14 cellular contexts compared by ENCODE assay signal in the genomic region with DNA sequence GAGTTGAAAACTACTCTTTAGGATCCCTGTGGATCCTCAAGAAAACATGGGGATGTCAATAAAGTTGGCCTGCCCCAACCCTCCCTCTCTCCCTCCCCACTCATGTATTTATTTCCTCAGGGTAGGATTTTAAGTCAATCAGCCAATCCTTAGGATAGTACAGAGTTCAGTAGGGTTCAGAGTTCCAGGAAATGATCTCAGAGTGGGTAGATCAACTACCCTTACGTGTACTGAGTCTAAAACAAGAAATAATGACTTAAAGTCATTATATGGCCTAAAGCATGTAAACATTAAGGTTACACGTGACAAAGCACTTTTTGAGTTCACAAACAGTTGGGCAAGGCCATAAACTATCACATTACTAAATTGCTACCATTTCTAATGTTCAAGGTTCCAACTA. TPM values are rescaled to one million over a fixed set of nuclear protein-coding genes. Genes with fewer than 3 reads are reported as not detected.
DNase-seq lines count a peak whose midpoint lies in the region; ATAC-seq and TF ChIP-seq lines count a peak whose summit lies in the region.
"Had no signal": no experiment of that assay in that cellular context is flagged by ENCODE, and none has a peak within 500 bp of the region (broad histone marks: within the 10 kb centered on the region; RNA-seq: fewer than 3 reads in every experiment).

No MANE protein-coding gene starts in this region.

- no peaks in the 10 kb centered on the region for H3K9me3 Mint-ChIP-seq in osteocyte (ENCODE audit: unreplicated experiment)

- no peaks in the 10 kb centered on the region for H3K27me3 ChIP-seq in thymus (ENCODE audit: control insufficient read depth, insufficient read depth)
- H3K27me3 ChIP-seq: BE2C had no signal

- H3K36me3 ChIP-seq in HEK293 (ENCODE audit: control insufficient read depth in 2 of 2, insufficient read depth in 1 of 2, low read length in 2 of 2), result no peaks in the 10 kb centered on the region
- H3K36me3 ChIP-seq in SK-N-MC (ENCODE audit: insufficient read depth, low read length), result no peaks in the 10 kb centered on the region
- no peaks in the 10 kb centered on the region for H3K36me3 ChIP-seq in thymus (ENCODE audit: control insufficient read depth, insufficient read depth)
- H3K36me3 ChIP-seq: BE2C had no signal

- no peak overlapping the region for H3K4me3 ChIP-seq in HEK293 (ENCODE audit: low read depth, low read length)
- H3K4me3 ChIP-seq in SK-N-MC, result no peak overlapping the region
- H3K4me3 ChIP-seq in thymus (ENCODE audit: low read length), result peak overlapping the region; percentile 29

- no peak overlapping the region for H3K27ac ChIP-seq in HEK293 (ENCODE audit: extremely low read depth, low read depth, low read length)
- H3K27ac ChIP-seq in SK-N-MC, result peak overlapping the region; percentile 74
- H3K27ac ChIP-seq in thymus (ENCODE audit: low read depth), result peak overlapping the region; percentile 57
- no peak overlapping the region for H3K27ac ChIP-seq in substantia nigra (ENCODE audit: low read depth, low read length, poor library complexity, severe bottlenecking)

- H3K4me1 ChIP-seq in HEK293 (ENCODE audit: control insufficient read depth, insufficient read depth, low read length), result peaks cover 4% of the 10 kb centered on the region
- H3K4me1 ChIP-seq in thymus (ENCODE audit: control insufficient read depth, insufficient read depth, low read length), result peaks cover 40% of the 10 kb centered on the region

- peaks cover 14% of the 10 kb centered on the region for H3K4me1 Mint-ChIP-seq in osteocyte (ENCODE audit: unreplicated experiment)

- no peaks in the 10 kb centered on the region for H3K9me3 ChIP-seq in HEK293 (ENCODE audit: control insufficient read depth, insufficient read depth, low read depth, low read length)
- no peaks in the 10 kb centered on the region for H3K9me3 ChIP-seq in SK-N-MC (ENCODE audit: low read depth, low read length)
- H3K9me3 ChIP-seq in thymus (ENCODE audit: control insufficient read depth), result no peaks in the 10 kb centered on the region
- H3K9me3 ChIP-seq: BE2C had no signal

- TF ChIP-seq CTCF in HEK293 (tag by site-specific recombination; IDR thresholded peaks at IDR 0.05) (no peak), osteocyte (IDR thresholded peaks at IDR 0.05) (no peak)

- no peaks in the 10 kb centered on the region for H3K27me3 Mint-ChIP-seq in osteocyte (ENCODE audit: unreplicated experiment)

- CTCF ChIA-PET in HEK293 (lab: Yijun Ruan, JAX), result interaction anchor here (0.6 to 1.1 kb wide), 3 partner anchors 9 to 1241 kb away, joined by 3 to 4 read pairs (median 3); no protein-coding TSS in a partner anchor

- 49% methylated on average over 2 of the region's 2 CpGs for whole genome bisulfite sequencing in thymus

- H3K36me3 Mint-ChIP-seq in osteocyte (ENCODE audit: unreplicated experiment), result no peaks in the 10 kb centered on the region

- H3K4me3 Mint-ChIP-seq in osteocyte (ENCODE audit: unreplicated experiment), result no peak overlapping the region

- H3K27ac Mint-ChIP-seq in osteocyte (ENCODE audit: unreplicated experiment), result no peak overlapping the region

- POLR2A ChIA-PET in HEK293 (lab: Yijun Ruan, JAX), result no interaction called here

- DNase-seq in SK-N-MC (ENCODE audit: low read depth, low spot score), result no peak
- no peak for DNase-seq in left colon
- DNase-seq in substantia nigra (lab: John Stamatoyannopoulos, UW), result no peak
- no peak for DNase-seq in osteocyte (ENCODE audit: extremely low spot score, unreplicated experiment)
- DNase-seq: BE2C, DMS79, KG1, NCI-H1105 treated with DMSO at 0.1 percent for 48 hours, NCI-H1694 treated with DMSO at 0.1 percent for 48 hours, NCI-H2081 treated with DMSO at 0.1 percent for 48 hours, Right ventricle myocardium superior had no signal

- peak; percentile 88 for ATAC-seq in left colon
- ATAC-seq in HG03039 (IDR thresholded peaks at IDR 0.05; ENCODE audit: unreplicated experiment), result no peak

- no peak overlapping the region for H3K9ac ChIP-seq in SK-N-MC (ENCODE audit: insufficient read length)

- intact Hi-C loops in left colon (cut with DNase I, micrococcal nuclease), result no loop called here

TF ChIP-seq in HEK293, 187 proteins besides CTCF, POLR2A, EP300 and RAD21:
- TF ChIP-seq PRDM6 (tag by site-specific recombination; IDR thresholded peaks at IDR 0.05) (peak; percentile 69), ZNF48 (tag by site-specific recombination; IDR thresholded peaks at IDR 0.05) (no peak), SETDB1 (IDR thresholded peaks at IDR 0.05; ENCODE audit: insufficient read length, low read length) (peak; percentile 79), ZBTB17 (tag by site-specific recombination; IDR thresholded peaks at IDR 0.05) (peak; percentile 66), ZNF555 (tag by site-specific recombination; conservative IDR thresholded peaks at IDR 0.05) (no peak), SP2 (tag by site-specific recombination; IDR thresholded peaks at IDR 0.05) (0 out of 2 replicates have a peak, but pooled peaks have one; percentile 5), ZNF223 (tag by site-specific recombination; IDR thresholded peaks at IDR 0.05) (no peak), MZF1 (tag by site-specific recombination; IDR thresholded peaks at IDR 0.05; ENCODE audit: borderline replicate concordance) (peak; percentile 66; the same call in 1 of the 2 replicates), TRIM28 (IDR thresholded peaks at IDR 0.05; ENCODE audit: borderline replicate concordance, low read length) (peak; percentile 76; the same call in 1 of the 2 replicates)
- TF ChIP-seq, protein P1, sequence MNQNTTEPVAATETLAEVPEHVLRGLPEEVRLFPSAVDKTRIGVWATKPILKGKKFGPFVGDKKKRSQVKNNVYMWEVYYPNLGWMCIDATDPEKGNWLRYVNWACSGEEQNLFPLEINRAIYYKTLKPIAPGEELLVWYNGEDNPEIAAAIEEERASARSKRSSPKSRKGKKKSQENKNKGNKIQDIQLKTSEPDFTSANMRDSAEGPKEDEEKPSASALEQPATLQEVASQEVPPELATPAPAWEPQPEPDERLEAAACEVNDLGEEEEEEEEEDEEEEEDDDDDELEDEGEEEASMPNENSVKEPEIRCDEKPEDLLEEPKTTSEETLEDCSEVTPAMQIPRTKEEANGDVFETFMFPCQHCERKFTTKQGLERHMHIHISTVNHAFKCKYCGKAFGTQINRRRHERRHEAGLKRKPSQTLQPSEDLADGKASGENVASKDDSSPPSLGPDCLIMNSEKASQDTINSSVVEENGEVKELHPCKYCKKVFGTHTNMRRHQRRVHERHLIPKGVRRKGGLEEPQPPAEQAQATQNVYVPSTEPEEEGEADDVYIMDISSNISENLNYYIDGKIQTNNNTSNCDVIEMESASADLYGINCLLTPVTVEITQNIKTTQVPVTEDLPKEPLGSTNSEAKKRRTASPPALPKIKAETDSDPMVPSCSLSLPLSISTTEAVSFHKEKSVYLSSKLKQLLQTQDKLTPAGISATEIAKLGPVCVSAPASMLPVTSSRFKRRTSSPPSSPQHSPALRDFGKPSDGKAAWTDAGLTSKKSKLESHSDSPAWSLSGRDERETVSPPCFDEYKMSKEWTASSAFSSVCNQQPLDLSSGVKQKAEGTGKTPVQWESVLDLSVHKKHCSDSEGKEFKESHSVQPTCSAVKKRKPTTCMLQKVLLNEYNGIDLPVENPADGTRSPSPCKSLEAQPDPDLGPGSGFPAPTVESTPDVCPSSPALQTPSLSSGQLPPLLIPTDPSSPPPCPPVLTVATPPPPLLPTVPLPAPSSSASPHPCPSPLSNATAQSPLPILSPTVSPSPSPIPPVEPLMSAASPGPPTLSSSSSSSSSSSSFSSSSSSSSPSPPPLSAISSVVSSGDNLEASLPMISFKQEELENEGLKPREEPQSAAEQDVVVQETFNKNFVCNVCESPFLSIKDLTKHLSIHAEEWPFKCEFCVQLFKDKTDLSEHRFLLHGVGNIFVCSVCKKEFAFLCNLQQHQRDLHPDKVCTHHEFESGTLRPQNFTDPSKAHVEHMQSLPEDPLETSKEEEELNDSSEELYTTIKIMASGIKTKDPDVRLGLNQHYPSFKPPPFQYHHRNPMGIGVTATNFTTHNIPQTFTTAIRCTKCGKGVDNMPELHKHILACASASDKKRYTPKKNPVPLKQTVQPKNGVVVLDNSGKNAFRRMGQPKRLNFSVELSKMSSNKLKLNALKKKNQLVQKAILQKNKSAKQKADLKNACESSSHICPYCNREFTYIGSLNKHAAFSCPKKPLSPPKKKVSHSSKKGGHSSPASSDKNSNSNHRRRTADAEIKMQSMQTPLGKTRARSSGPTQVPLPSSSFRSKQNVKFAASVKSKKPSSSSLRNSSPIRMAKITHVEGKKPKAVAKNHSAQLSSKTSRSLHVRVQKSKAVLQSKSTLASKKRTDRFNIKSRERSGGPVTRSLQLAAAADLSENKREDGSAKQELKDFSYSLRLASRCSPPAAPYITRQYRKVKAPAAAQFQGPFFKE (tag by site-specific recombination; IDR thresholded peaks at IDR 0.05; ENCODE audit: borderline replicate concordance), result no peak

RNA-seq across cellular contexts. Expression of gene REV3L, which starts 47.2 kb away (rescaled TPM):
- total RNA-seq in left colon (10 to 100 TPM; 13.9 to 21.4 TPM), osteocyte (26.4 and 29.4 TPM in 2 replicates)
- polyA plus RNA-seq in thymus, result 21.2 TPM

Comparison
In these comparisons a context has a peak if more than half of its experiments do, and no peak if none do; other contexts are left out.
1. H3K27ac ChIP-seq: peak in SK-N-MC (single experiment) and thymus (single experiment); none in HEK293 (single experiment) and substantia nigra (single experiment).